In the genomic region with DNA sequence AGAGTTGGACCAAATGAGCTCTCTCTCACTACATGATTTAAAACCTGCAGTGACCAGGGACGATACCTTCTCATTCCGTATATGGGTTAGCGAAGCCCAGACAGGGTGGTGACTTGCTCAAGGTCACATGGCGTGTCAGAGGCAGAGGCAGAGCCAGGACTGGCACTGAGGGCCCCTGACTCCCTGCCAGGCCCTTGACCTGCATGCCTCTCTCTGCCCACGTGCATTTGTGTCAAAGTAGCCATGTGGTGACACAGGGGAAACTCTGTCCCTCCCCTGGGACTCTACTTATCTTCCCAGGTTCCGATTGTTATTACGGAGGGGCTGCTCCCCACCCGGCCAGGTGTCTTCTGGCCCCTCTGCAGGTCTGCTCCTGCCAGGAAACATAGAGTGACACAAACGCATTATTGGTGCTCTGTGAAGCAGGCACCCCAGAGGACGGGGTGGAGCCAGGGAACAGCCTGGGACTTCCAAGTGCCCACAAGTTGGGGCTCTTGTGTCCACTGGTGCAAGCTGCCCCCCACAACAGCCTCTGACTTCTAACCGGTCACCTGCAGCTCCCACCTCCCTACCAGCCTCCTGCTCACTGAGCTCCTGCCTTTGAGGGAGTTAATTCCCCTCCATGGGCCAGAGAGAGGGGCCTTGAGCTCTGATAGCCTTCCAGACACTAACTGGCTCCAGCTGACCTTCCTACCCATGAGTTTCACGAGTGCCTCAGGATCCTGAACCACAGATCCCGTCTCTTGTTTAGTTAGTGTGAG, we compare ENCODE assay signal across 1 cellular context.
TF ChIP-seq lines count a peak whose summit lies in the region.

No MANE protein-coding gene starts in this region.

TF ChIP-seq in HCT116, 20 proteins besides CTCF, POLR2A, EP300 and RAD21:
- TF ChIP-seq ZBTB33 (IDR thresholded peaks at IDR 0.05; ENCODE audit: extremely low read depth, insufficient replicate concordance, low read length), result no peak
- TF ChIP-seq, protein P1, sequence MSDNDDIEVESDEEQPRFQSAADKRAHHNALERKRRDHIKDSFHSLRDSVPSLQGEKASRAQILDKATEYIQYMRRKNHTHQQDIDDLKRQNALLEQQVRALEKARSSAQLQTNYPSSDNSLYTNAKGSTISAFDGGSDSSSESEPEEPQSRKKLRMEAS (IDR thresholded peaks at IDR 0.05), result no peak
- no peak for TF ChIP-seq SRF (IDR thresholded peaks at IDR 0.05; ENCODE audit: low read depth)
- no peak for TF ChIP-seq SIN3A (IDR thresholded peaks at IDR 0.05; ENCODE audit: low read depth)
- TF ChIP-seq SP1 (IDR thresholded peaks at IDR 0.05; ENCODE audit: low read depth), result no peak
- TF ChIP-seq CEBPB (IDR thresholded peaks at IDR 0.05; ENCODE audit: low read depth), result no peak
